Comparison of ENCODE assay signal across 3 cellular contexts in the genomic region with DNA sequence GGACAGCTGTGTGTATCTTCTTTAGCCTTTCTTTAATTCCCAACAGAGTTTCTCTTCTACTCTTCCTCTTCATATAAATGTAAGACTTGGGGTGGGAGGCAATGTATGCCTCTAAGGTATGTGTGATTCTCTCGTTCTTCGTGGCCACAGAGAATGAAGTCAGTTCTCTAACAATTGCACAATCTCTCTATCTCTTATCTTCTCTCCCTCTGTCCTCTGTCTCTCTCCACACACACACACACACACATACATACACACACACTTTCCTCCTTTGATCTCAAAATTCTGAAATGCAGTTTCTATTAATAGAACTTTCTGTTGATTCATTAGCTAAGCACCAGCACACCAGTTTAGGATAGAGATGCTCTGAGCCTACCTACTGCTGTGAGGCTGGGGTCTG.
TF ChIP-seq lines count a peak whose summit lies in the region.

No MANE protein-coding gene starts in this region.

TF ChIP-seq in IMR-90, 13 proteins besides CTCF, POLR2A, EP300 and RAD21:
- TF ChIP-seq CEBPB (IDR thresholded peaks at IDR 0.05; ENCODE audit: low read depth, low read length) (peak; percentile 77), MAZ (IDR thresholded peaks at IDR 0.05; ENCODE audit: borderline replicate concordance, low read depth, low read length) (no peak)

TF ChIP-seq in H1, 55 proteins besides CTCF, POLR2A, EP300 and RAD21:
- TF ChIP-seq CEBPB (IDR thresholded peaks at IDR 0.05; ENCODE audit: low read depth, low read length): 0 out of 2 replicates have a peak, but pooled peaks have one; percentile 5
- no peak for TF ChIP-seq PHF8 (conservative IDR thresholded peaks at IDR 0.05; ENCODE audit: low read depth, low read length)
- no peak for TF ChIP-seq SIX5 (IDR thresholded peaks at IDR 0.05; ENCODE audit: low read depth, low read length)
- TF ChIP-seq POLR2AphosphoS5 (IDR thresholded peaks at IDR 0.05; ENCODE audit: low read depth, low read length): no peak
- no peak for TF ChIP-seq GTF2F1 (IDR thresholded peaks at IDR 0.05; ENCODE audit: borderline replicate concordance, low read depth, low read length)
- no peak for TF ChIP-seq RNF2 (IDR thresholded peaks at IDR 0.05; ENCODE audit: borderline replicate concordance, low read depth, low read length, missing control alignments, poor library complexity, severe bottlenecking)
- no peak for TF ChIP-seq SP1 (IDR thresholded peaks at IDR 0.05; ENCODE audit: low read depth, low read length)

TF ChIP-seq in liver, 16 proteins besides CTCF, POLR2A, EP300 and RAD21:
- TF ChIP-seq FOXA2 (IDR thresholded peaks at IDR 0.05): no peak
- no peak for TF ChIP-seq RXRA (IDR thresholded peaks at IDR 0.05)
- peak; percentile 16 to 18 for TF ChIP-seq HNF4A (conservative IDR thresholded peaks at IDR 0.05)
